Comparison of ENCODE assay signal across 1 cellular context in genomic region chr12:2812290-2813213, GRCh38.
TF ChIP-seq lines count a peak whose summit lies in the region.

Gene ITFG2, plus strand, starts transcription at chr12:2812668. Its CDS starts 93 bp downstream, at chr12:2812761.

TF ChIP-seq in HepG2, 621 proteins besides CTCF, POLR2A, EP300 and RAD21 (continued from another document and continues in another):
- TF ChIP-seq ZFY (CRISPR knock-in tag; IDR thresholded peaks at IDR 0.05) (peak; percentile 99), ZFX (CRISPR knock-in tag; IDR thresholded peaks at IDR 0.05; ENCODE audit: low read depth) (peak; percentile 100), ZNF547 (CRISPR knock-in tag; IDR thresholded peaks at IDR 0.05) (no peak), DDIT3 (CRISPR knock-in tag; IDR thresholded peaks at IDR 0.05) (0 out of 2 replicates have a peak, but pooled peaks have one; percentile 29), ZBTB8A (CRISPR knock-in tag; IDR thresholded peaks at IDR 0.05; ENCODE audit: borderline replicate concordance, low read depth) (no peak), ZNF143 (CRISPR knock-in tag; IDR thresholded peaks at IDR 0.05) (peak; percentile 74), NR2F2 (IDR thresholded peaks at IDR 0.05; ENCODE audit: borderline replicate concordance, low read depth) (peak; percentile 77), GTF2F1 (IDR thresholded peaks at IDR 0.05; ENCODE audit: low read length) (peak; percentile 57; the same call in 1 of the 2 replicates), MBD4 (IDR thresholded peaks at IDR 0.05; ENCODE audit: borderline replicate concordance, low read length) (no peak), ZNF232 (CRISPR knock-in tag; IDR thresholded peaks at IDR 0.05; ENCODE audit: borderline replicate concordance) (peak; percentile 75; the same call in 1 of the 2 replicates), PITX1 (CRISPR knock-in tag; IDR thresholded peaks at IDR 0.05) (peak; percentile 88), ZNF160 (CRISPR knock-in tag; IDR thresholded peaks at IDR 0.05) (peak; percentile 68; the same call in 1 of the 2 replicates), FOXM1 (CRISPR knock-in tag; IDR thresholded peaks at IDR 0.05) (no peak), UBTF (CRISPR knock-in tag; IDR thresholded peaks at IDR 0.05) (peak; percentile 70), CREB3 (CRISPR knock-in tag; IDR thresholded peaks at IDR 0.05) (no peak), ZNF569 (CRISPR knock-in tag; IDR thresholded peaks at IDR 0.05; ENCODE audit: borderline replicate concordance) (0 out of 2 replicates have a peak, but pooled peaks have one; percentile 54), ZNF335 (CRISPR knock-in tag; IDR thresholded peaks at IDR 0.05) (peak; percentile 77), TFDP2 (CRISPR knock-in tag; IDR thresholded peaks at IDR 0.05) (peak; percentile 66), ZFAT (CRISPR knock-in tag; conservative IDR thresholded peaks at IDR 0.05) (no peak), STAG1 (CRISPR knock-in tag; IDR thresholded peaks at IDR 0.05) (no peak), ZC3H4 (CRISPR knock-in tag; IDR thresholded peaks at IDR 0.05; ENCODE audit: borderline replicate concordance) (peak; percentile 82; the same call in 1 of the 2 replicates), GFI1 (CRISPR knock-in tag; IDR thresholded peaks at IDR 0.05; ENCODE audit: borderline replicate concordance) (peak; percentile 85), FOXA3 (CRISPR knock-in tag; IDR thresholded peaks at IDR 0.05) (peak; percentile 79)
- TF ChIP-seq, protein P1, sequence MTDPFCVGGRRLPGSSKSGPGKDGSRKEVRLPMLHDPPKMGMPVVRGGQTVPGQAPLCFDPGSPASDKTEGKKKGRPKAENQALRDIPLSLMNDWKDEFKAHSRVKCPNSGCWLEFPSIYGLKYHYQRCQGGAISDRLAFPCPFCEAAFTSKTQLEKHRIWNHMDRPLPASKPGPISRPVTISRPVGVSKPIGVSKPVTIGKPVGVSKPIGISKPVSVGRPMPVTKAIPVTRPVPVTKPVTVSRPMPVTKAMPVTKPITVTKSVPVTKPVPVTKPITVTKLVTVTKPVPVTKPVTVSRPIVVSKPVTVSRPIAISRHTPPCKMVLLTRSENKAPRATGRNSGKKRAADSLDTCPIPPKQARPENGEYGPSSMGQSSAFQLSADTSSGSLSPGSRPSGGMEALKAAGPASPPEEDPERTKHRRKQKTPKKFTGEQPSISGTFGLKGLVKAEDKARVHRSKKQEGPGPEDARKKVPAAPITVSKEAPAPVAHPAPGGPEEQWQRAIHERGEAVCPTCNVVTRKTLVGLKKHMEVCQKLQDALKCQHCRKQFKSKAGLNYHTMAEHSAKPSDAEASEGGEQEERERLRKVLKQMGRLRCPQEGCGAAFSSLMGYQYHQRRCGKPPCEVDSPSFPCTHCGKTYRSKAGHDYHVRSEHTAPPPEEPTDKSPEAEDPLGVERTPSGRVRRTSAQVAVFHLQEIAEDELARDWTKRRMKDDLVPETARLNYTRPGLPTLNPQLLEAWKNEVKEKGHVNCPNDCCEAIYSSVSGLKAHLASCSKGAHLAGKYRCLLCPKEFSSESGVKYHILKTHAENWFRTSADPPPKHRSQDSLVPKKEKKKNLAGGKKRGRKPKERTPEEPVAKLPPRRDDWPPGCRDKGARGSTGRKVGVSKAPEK (CRISPR knock-in tag; IDR thresholded peaks at IDR 0.05; ENCODE audit: borderline replicate concordance) = 0 out of 2 replicates have a peak, but pooled peaks have one; percentile 46
- TF ChIP-seq, protein P2, sequence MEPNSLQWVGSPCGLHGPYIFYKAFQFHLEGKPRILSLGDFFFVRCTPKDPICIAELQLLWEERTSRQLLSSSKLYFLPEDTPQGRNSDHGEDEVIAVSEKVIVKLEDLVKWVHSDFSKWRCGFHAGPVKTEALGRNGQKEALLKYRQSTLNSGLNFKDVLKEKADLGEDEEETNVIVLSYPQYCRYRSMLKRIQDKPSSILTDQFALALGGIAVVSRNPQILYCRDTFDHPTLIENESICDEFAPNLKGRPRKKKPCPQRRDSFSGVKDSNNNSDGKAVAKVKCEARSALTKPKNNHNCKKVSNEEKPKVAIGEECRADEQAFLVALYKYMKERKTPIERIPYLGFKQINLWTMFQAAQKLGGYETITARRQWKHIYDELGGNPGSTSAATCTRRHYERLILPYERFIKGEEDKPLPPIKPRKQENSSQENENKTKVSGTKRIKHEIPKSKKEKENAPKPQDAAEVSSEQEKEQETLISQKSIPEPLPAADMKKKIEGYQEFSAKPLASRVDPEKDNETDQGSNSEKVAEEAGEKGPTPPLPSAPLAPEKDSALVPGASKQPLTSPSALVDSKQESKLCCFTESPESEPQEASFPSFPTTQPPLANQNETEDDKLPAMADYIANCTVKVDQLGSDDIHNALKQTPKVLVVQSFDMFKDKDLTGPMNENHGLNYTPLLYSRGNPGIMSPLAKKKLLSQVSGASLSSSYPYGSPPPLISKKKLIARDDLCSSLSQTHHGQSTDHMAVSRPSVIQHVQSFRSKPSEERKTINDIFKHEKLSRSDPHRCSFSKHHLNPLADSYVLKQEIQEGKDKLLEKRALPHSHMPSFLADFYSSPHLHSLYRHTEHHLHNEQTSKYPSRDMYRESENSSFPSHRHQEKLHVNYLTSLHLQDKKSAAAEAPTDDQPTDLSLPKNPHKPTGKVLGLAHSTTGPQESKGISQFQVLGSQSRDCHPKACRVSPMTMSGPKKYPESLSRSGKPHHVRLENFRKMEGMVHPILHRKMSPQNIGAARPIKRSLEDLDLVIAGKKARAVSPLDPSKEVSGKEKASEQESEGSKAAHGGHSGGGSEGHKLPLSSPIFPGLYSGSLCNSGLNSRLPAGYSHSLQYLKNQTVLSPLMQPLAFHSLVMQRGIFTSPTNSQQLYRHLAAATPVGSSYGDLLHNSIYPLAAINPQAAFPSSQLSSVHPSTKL (CRISPR knock-in tag; IDR thresholded peaks at IDR 0.05) = peak; percentile 61
- TF ChIP-seq, protein P3, sequence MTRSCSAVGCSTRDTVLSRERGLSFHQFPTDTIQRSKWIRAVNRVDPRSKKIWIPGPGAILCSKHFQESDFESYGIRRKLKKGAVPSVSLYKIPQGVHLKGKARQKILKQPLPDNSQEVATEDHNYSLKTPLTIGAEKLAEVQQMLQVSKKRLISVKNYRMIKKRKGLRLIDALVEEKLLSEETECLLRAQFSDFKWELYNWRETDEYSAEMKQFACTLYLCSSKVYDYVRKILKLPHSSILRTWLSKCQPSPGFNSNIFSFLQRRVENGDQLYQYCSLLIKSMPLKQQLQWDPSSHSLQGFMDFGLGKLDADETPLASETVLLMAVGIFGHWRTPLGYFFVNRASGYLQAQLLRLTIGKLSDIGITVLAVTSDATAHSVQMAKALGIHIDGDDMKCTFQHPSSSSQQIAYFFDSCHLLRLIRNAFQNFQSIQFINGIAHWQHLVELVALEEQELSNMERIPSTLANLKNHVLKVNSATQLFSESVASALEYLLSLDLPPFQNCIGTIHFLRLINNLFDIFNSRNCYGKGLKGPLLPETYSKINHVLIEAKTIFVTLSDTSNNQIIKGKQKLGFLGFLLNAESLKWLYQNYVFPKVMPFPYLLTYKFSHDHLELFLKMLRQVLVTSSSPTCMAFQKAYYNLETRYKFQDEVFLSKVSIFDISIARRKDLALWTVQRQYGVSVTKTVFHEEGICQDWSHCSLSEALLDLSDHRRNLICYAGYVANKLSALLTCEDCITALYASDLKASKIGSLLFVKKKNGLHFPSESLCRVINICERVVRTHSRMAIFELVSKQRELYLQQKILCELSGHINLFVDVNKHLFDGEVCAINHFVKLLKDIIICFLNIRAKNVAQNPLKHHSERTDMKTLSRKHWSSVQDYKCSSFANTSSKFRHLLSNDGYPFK (CRISPR knock-in tag; IDR thresholded peaks at IDR 0.05; ENCODE audit: borderline replicate concordance) = peak; percentile 98
- TF ChIP-seq, protein P4, sequence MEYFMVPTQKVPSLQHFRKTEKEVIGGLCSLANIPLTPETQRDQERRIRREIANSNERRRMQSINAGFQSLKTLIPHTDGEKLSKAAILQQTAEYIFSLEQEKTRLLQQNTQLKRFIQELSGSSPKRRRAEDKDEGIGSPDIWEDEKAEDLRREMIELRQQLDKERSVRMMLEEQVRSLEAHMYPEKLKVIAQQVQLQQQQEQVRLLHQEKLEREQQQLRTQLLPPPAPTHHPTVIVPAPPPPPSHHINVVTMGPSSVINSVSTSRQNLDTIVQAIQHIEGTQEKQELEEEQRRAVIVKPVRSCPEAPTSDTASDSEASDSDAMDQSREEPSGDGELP (IDR thresholded peaks at IDR 0.05; ENCODE audit: borderline replicate concordance, low read depth) = no peak
- TF ChIP-seq, protein P5, sequence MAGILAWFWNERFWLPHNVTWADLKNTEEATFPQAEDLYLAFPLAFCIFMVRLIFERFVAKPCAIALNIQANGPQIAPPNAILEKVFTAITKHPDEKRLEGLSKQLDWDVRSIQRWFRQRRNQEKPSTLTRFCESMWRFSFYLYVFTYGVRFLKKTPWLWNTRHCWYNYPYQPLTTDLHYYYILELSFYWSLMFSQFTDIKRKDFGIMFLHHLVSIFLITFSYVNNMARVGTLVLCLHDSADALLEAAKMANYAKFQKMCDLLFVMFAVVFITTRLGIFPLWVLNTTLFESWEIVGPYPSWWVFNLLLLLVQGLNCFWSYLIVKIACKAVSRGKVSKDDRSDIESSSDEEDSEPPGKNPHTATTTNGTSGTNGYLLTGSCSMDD (CRISPR knock-in tag; IDR thresholded peaks at IDR 0.05) = no peak
- TF ChIP-seq, protein P6, sequence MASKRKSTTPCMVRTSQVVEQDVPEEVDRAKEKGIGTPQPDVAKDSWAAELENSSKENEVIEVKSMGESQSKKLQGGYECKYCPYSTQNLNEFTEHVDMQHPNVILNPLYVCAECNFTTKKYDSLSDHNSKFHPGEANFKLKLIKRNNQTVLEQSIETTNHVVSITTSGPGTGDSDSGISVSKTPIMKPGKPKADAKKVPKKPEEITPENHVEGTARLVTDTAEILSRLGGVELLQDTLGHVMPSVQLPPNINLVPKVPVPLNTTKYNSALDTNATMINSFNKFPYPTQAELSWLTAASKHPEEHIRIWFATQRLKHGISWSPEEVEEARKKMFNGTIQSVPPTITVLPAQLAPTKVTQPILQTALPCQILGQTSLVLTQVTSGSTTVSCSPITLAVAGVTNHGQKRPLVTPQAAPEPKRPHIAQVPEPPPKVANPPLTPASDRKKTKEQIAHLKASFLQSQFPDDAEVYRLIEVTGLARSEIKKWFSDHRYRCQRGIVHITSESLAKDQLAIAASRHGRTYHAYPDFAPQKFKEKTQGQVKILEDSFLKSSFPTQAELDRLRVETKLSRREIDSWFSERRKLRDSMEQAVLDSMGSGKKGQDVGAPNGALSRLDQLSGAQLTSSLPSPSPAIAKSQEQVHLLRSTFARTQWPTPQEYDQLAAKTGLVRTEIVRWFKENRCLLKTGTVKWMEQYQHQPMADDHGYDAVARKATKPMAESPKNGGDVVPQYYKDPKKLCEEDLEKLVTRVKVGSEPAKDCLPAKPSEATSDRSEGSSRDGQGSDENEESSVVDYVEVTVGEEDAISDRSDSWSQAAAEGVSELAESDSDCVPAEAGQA (IDR thresholded peaks at IDR 0.05; ENCODE audit: low read depth) = peak; percentile 75
- TF ChIP-seq, protein P6 (CRISPR knock-in tag; IDR thresholded peaks at IDR 0.05; ENCODE audit: borderline replicate concordance) = no peak
